Comparison of ENCODE assay signal across 8 cellular contexts in the genomic region with DNA sequence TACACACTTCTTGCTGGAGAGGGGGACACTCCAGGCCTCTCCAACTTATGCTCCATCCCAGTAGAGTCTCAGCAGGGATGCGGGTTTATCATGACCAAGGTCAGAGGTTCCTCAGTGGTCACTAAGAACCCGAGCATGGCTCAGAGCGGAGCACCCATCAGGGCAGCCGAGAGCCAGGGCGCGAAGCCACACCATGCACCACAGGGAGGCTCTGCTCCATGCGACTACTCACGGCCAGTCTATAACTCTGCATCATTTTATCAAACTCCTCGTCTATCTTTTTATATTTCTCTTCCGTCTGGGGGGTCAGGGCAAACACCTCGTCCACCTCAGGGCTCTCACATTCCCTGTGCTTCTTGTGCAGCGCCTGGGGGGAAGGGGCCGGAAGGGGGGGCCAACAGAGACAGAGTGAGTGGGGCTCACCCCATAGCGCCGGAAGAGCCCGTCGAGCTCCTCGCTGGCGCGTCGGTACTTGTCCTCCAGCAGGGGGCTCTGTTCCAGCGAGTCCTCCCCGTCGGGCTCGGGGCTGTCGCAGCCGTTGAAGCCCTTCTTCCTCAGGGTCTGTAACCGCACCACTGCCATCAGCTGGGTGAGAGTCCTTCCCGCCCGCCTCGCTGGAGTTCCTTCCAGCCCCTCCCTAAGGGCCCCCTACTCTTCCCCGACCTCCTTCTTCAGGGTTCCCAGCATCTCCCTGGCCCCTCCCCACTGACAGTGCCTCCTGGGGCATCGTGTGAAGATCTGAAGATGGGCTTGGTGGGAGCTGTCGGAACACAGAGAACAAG.
A peak's percentile ranks its signal among the peaks of the same experiment; 100 is the strongest.
DNase-seq lines count a peak whose midpoint lies in the region; ATAC-seq lines count a peak whose summit lies in the region.

No MANE protein-coding gene starts in this region.

- H3K4me3 ChIP-seq in adipocyte (ENCODE audit: low read length): no peak overlapping the region

- H3K9ac ChIP-seq in adipocyte (ENCODE audit: low read length): no peak overlapping the region

- H3K9me3 ChIP-seq in adipocyte (ENCODE audit: control insufficient read depth, low read length): no peaks in the 10 kb centered on the region

- H3K36me3 ChIP-seq in adipocyte (ENCODE audit: control insufficient read depth, insufficient read depth, low read length, severe bottlenecking): peaks cover 67% of the 10 kb centered on the region

- H3K27me3 ChIP-seq in adipocyte (replicated peaks; ENCODE audit: control insufficient read depth, insufficient read depth, low read length): no peaks in the 10 kb centered on the region

- ATAC-seq in GM18519 (IDR thresholded peaks at IDR 0.05; ENCODE audit: low FRiP score, unreplicated experiment): no peak

- H3K4me1 ChIP-seq in adipocyte (ENCODE audit: control insufficient read depth, insufficient read depth, low read length): peaks cover 43% of the 10 kb centered on the region

- DNase-seq in C1 segment of cervical spinal cord (lab: John Stamatoyannopoulos, UW) (peak in 9 of 14 donors; percentile 18 to 50 (median 30)), HCEC 1CT (peak; percentile 33), T-helper 1 cell (peak; percentile 58 to 78 (median 72)), adipocyte (ENCODE audit: low read depth) (peak; percentile 73), hypothalamus (lab: John Stamatoyannopoulos, UW) (peak in 30 of 51 donors; percentile 15 to 73 (median 32)), NCI-H2196 treated with DMSO at 0.1 percent for 48 hours (lab: John Stamatoyannopoulos, UW; ENCODE audit: unreplicated experiment) (no peak)
- peak; percentile 58 to 68 (median 64) for DNase-seq in stimulated activated CD4-positive, alpha-beta T cell treated with anti-CD3 and anti-CD28 coated beads, Interleukin-1b, Interleukin-23, amount 100 ng/mL, for 24 hours (ENCODE audit: low read depth in 4 of 4, low spot score in 1 of 4)
